19 cellular contexts compared by ENCODE assay signal in genomic region chr12:31481415-31481814, GRCh38.
"Had no signal": no experiment of that assay in that cellular context is flagged by ENCODE, and none has a peak within 500 bp of the region (broad histone marks: within the 10 kb centered on the region; RNA-seq: fewer than 3 reads in every experiment).

No MANE protein-coding gene starts in this region.

- H3K4me3 Mint-ChIP-seq: naive thymus-derived CD8-positive, alpha-beta T cell; neural crest cell; stimulated activated naive CD8-positive, alpha-beta T cell treated with anti-CD3 and anti-CD28 coated beads, Interleukin-15, Interleukin-2, amounts not matched to agents 100 ng/mL and 50 ng/mL, for 24 hours had no signal

- H3K9me3 ChIP-seq: heart left ventricle, ovary, tibial artery, upper lobe of right lung, vagina had no signal

- H3K27ac Mint-ChIP-seq: naive thymus-derived CD8-positive, alpha-beta T cell; stimulated activated naive CD8-positive, alpha-beta T cell treated with anti-CD3 and anti-CD28 coated beads, Interleukin-15, Interleukin-2, amounts not matched to agents 100 ng/mL and 50 ng/mL, for 24 hours had no signal

- DNase-seq: cortex of kidney; dorsolateral prefrontal cortex; effector CD8-positive, alpha-beta T cell; heart left ventricle; hippocampal formation; naive thymus-derived CD8-positive, alpha-beta T cell; nucleus accumbens; ovary; right cardiac atrium; small intestine; stimulated activated CD4-positive, alpha-beta T cell treated with anti-CD3 and anti-CD28 coated beads, Interleukin-2, amount 100 ng/mL, for 48 hours; tibial artery; upper lobe of right lung had no signal

- H3K36me3 Mint-ChIP-seq: naive thymus-derived CD8-positive, alpha-beta T cell had no signal

- H3K27me3 ChIP-seq: dorsolateral prefrontal cortex, heart left ventricle, ovary, tibial artery, upper lobe of right lung, vagina had no signal

- FAIRE-seq: endometrium, frontal cortex, small intestine had no signal

- H3K36me3 ChIP-seq: ovary, upper lobe of right lung, vagina had no signal

- H3K27ac ChIP-seq: dorsolateral prefrontal cortex, heart left ventricle, ovary, tibial artery, upper lobe of right lung, vagina had no signal

- H3K27me3 Mint-ChIP-seq: naive thymus-derived CD8-positive, alpha-beta T cell; stimulated activated naive CD8-positive, alpha-beta T cell treated with anti-CD3 and anti-CD28 coated beads, Interleukin-15, Interleukin-2, amounts not matched to agents 100 ng/mL and 50 ng/mL, for 24 hours had no signal

- H3K4me1 ChIP-seq: upper lobe of right lung, vagina had no signal

- H3K4me3 ChIP-seq: dorsolateral prefrontal cortex, heart left ventricle, ovary, tibial artery, upper lobe of right lung, vagina had no signal

- ATAC-seq: esophagus mucosa; heart left ventricle; naive thymus-derived CD8-positive, alpha-beta T cell; right cardiac atrium; upper lobe of right lung had no signal

- H3K9me3 Mint-ChIP-seq: naive thymus-derived CD8-positive, alpha-beta T cell; neural crest cell; stimulated activated naive CD8-positive, alpha-beta T cell treated with anti-CD3 and anti-CD28 coated beads, Interleukin-15, Interleukin-2, amounts not matched to agents 100 ng/mL and 50 ng/mL, for 24 hours had no signal
